In genomic region chr20:22339091-22339881, GRCh38 we compare ENCODE assay signal across 8 cellular contexts.
DNase-seq lines count a peak whose midpoint lies in the region; ATAC-seq and TF ChIP-seq lines count a peak whose summit lies in the region.

No MANE protein-coding gene starts in this region.

- H3K4me3 Mint-ChIP-seq in HFFc6: no peak overlapping the region; the same call in 1 of the 2 replicates

- no peaks in the 10 kb centered on the region for H3K9me3 Mint-ChIP-seq in HFFc6

- no peaks in the 10 kb centered on the region for H3K36me3 Mint-ChIP-seq in HFFc6 (ENCODE audit: low read depth)

- peaks cover 1% of the 10 kb centered on the region; the same call in 1 of the 2 replicates for H3K27me3 Mint-ChIP-seq in HFFc6 (ENCODE audit: insufficient read depth)

- no peak for ATAC-seq in HG02981 (IDR thresholded peaks at IDR 0.05; ENCODE audit: unreplicated experiment)
- no peak for ATAC-seq in GM21576 (IDR thresholded peaks at IDR 0.05; ENCODE audit: unreplicated experiment)

- H3K4me1 Mint-ChIP-seq in HFFc6 (ENCODE audit: low read depth): peaks cover 6% of the 10 kb centered on the region

- DNase-seq in Daoy (ENCODE audit: low read depth): peak; percentile 70
- DNase-seq in HFFc6: peak; percentile 31
- DNase-seq in NCI-H2227 (lab: John Stamatoyannopoulos, UW; ENCODE audit: unreplicated experiment): peak; percentile 49
- peak; percentile 51 for DNase-seq in glomerular endothelial cell (ENCODE audit: extremely low read depth, low read depth, low spot score)
- DNase-seq in pulmonary artery endothelial cell (ENCODE audit: low read depth, low spot score): peak; percentile 32

- no peak overlapping the region for H3K4me3 ChIP-seq in WI38 (ENCODE audit: low read depth, low read length)

- H3K27ac Mint-ChIP-seq in HFFc6: no peak overlapping the region

- TF ChIP-seq CTCF in HFFc6 (IDR thresholded peaks at IDR 0.05): peak; percentile 88
- TF ChIP-seq CTCF in WI38 (IDR thresholded peaks at IDR 0.05; ENCODE audit: low read depth, low read length): peak; percentile 34; the same call in 1 of the 2 replicates
